8 cellular contexts compared by ENCODE assay signal in the genomic region with DNA sequence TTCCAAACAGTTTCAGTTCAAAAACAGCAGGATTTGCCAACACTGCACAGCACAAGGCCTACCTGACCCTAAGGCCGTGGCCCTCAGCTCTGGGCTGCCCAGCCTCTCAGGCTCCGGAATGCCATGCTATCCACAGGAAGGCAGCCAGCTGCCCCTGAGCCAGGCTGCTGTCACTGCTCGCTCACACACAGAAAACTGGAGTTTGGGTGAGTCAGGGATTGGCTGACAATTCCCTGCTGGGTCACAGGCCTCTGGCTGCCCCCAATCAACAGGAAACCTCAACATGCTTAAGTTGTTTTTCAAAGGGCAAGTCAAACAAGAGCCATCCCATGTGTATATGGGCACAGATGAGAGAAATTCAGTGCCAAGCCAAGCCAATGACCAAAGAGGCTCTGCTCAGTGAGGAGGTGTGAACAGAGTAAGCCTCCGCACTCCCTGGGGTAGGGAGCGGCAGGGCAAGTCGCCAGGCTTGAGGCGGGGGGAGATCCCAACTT. TPM values are rescaled to one million over a fixed set of nuclear protein-coding genes. Genes with fewer than 3 reads are reported as not detected.
DNase-seq lines count a peak whose midpoint lies in the region; ATAC-seq and TF ChIP-seq lines count a peak whose summit lies in the region.

No MANE protein-coding gene starts in this region.

- no peaks in the 10 kb centered on the region for H3K27me3 ChIP-seq in BE2C

- no peaks in the 10 kb centered on the region for H3K36me3 ChIP-seq in BE2C

- peak; percentile 84 for DNase-seq in A172 (ENCODE audit: low spot score)
- DNase-seq in cardiac fibroblast (ENCODE audit: low read depth in 2 of 2), result peak; percentile 84 to 93
- DNase-seq in medulla oblongata (ENCODE audit: extremely low spot score), result peak; percentile 58
- no peak for DNase-seq in BE2C
- DNase-seq in SW 1271 (lab: John Stamatoyannopoulos, UW), result no peak
- no peak for DNase-seq in activated CD4-positive, alpha-beta T cell treated with anti-CD3 and anti-CD28 coated beads for 1 hour
- no peak for DNase-seq in activated T-cell treated with anti-CD3 and anti-CD28 coated beads, Interleukin-2, amount 50 U/mL, for 1 hour

- no peak overlapping the region for H3K4me3 ChIP-seq in cardiac fibroblast (replicated peaks in 1 of 2; ENCODE audit: low read depth in 2 of 2, low read length in 2 of 2)
- H3K4me3 ChIP-seq in BE2C (ENCODE audit: low read depth, low read length), result no peak overlapping the region

- no peak for TF ChIP-seq CTCF in cardiac fibroblast (IDR thresholded peaks at IDR 0.05; ENCODE audit: low read depth, low read length)
- no peak for TF ChIP-seq CTCF in BE2C (IDR thresholded peaks at IDR 0.05; ENCODE audit: low read depth, low read length)

- H3K4me1 ChIP-seq in BE2C, result 0 out of 2 replicates have a peak, but pooled peaks cover 3% of the 10 kb centered on the region

- H3K9me3 ChIP-seq in BE2C, result no peaks in the 10 kb centered on the region

- peak; percentile 15 for ATAC-seq in HG03135 (IDR thresholded peaks at IDR 0.05; ENCODE audit: unreplicated experiment)

RNA-seq across cellular contexts. Expression of gene RPL27A, which starts 50.2 kb away (rescaled TPM):
- 724 and 1,393 TPM in 2 replicates for total RNA-seq in A172 (2014; rRNA removed; shearing (Covaris generic))
- 667 TPM for polyA plus RNA-seq in BE2C (2012; ENCODE audit: insufficient read depth, insufficient read length, low read depth)

RNA-seq across cellular contexts. Expression of gene TRIM66, which starts 50.3 kb away (rescaled TPM):
- 1.4 and 1.8 TPM in 2 replicates for total RNA-seq in A172 (2014; rRNA removed; shearing (Covaris generic))
- polyA plus RNA-seq in BE2C (2012; ENCODE audit: insufficient read depth, insufficient read length, low read depth), result 1.8 TPM

Comparison
In these comparisons a context has a peak if more than half of its experiments do, and no peak if none do; other contexts are left out.
1. DNase-seq: peak in A172 (single experiment), cardiac fibroblast (2 of 2) and medulla oblongata (single experiment); none in BE2C (single experiment), SW 1271 (0 of 2), activated CD4-positive, alpha-beta T cell treated with anti-CD3 and anti-CD28 coated beads for 1 hour (single experiment) and activated T-cell treated with anti-CD3 and anti-CD28 coated beads, Interleukin-2, amount 50 U/mL, for 1 hour (single experiment).